8 cellular contexts compared by ENCODE assay signal in the genomic region with DNA sequence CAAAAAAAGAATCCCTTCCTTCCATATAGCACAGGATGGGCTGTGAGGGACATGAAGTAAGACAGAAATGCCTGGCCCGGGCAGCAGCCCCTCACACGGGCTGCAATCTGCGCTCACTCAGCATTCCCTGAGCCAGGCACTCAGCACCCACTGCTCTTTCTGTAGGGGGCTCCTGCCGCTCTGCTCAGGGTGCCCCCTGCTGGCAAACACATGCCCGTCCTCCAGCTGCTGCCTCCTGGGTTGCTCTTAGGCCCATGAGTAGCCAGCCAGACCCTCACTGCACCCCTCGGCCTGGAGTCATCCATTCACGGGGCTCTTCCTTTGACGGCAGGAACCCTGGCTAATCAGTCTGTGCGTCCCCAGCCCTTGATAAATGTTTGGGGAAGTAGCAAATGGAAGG. TPM values are rescaled to one million over a fixed set of nuclear protein-coding genes. Genes with fewer than 3 reads are reported as not detected.
DNase-seq lines count a peak whose midpoint lies in the region; ATAC-seq and TF ChIP-seq lines count a peak whose summit lies in the region.

No MANE protein-coding gene starts in this region.

- no peak overlapping the region for H3K4me3 ChIP-seq in Karpas-422 (ENCODE audit: low read length)

- CTCF ChIA-PET in Calu3 (lab: Charles Lee) = no interaction called here

- TF ChIP-seq CTCF in Calu3 (IDR thresholded peaks at IDR 0.05; ENCODE audit: unreplicated experiment) = peak; percentile 90

- no peak overlapping the region for H2AFZ ChIP-seq in Karpas-422 (ENCODE audit: low read length)

- no peaks in the 10 kb centered on the region for H3K9me2 ChIP-seq in Karpas-422 (replicated peaks; ENCODE audit: insufficient read depth, low read length)

- no peak overlapping the region for H3K27ac Mint-ChIP-seq in Calu3 (ENCODE audit: unreplicated experiment)

- H3K4me1 ChIP-seq in Karpas-422 (ENCODE audit: low read length) = no peaks in the 10 kb centered on the region

- H3K4me1 Mint-ChIP-seq in Calu3 (ENCODE audit: low read depth, unreplicated experiment) = no peaks in the 10 kb centered on the region

- H3K27ac ChIP-seq in Karpas-422 (ENCODE audit: low read length) = no peak overlapping the region

- peaks cover 72% of the 10 kb centered on the region for H3K36me3 Mint-ChIP-seq in Calu3 (ENCODE audit: insufficient read depth, unreplicated experiment)

- peaks cover 24% of the 10 kb centered on the region for H3K36me3 ChIP-seq in Karpas-422 (ENCODE audit: insufficient read depth, low read length)

- H3K9me3 Mint-ChIP-seq in Calu3 (ENCODE audit: low read depth, unreplicated experiment) = no peaks in the 10 kb centered on the region

- intact Hi-C loops in Calu3 (cut with micrococcal nuclease; ENCODE audit: unreplicated experiment) (no loop called here), head of caudate nucleus (cut with DNase I) (no loop called here)

- H3K9ac ChIP-seq in Karpas-422 (ENCODE audit: low read length) = no peak overlapping the region

- H3K27me3 Mint-ChIP-seq in Calu3 (ENCODE audit: unreplicated experiment) = no peaks in the 10 kb centered on the region

- H3K4me3 Mint-ChIP-seq in Calu3 (ENCODE audit: low read depth, unreplicated experiment) = no peak overlapping the region

- H3K9me3 ChIP-seq in Karpas-422 (ENCODE audit: low read length) = no peaks in the 10 kb centered on the region

- 0 out of 2 replicates have a peak, but pooled peaks cover 7% of the 10 kb centered on the region for H4K20me1 ChIP-seq in Karpas-422 (ENCODE audit: insufficient read depth, low read depth, low read length)

- ATAC-seq in GM18511 (IDR thresholded peaks at IDR 0.05; ENCODE audit: unreplicated experiment) = no peak
- ATAC-seq in HG03565 (IDR thresholded peaks at IDR 0.05; ENCODE audit: unreplicated experiment) = no peak

- DNase-seq in Calu3 (peak; percentile 66), Karpas-422 (peak; percentile 79), activated T-cell treated with anti-CD3 and anti-CD28 coated beads for 1 hour (ENCODE audit: low read depth) (peak; percentile 36), head of caudate nucleus (peak in 23 of 42 donors; percentile 16 to 68 (median 37)), NCI-H146 (lab: John Stamatoyannopoulos, UW) (no peak)
- peak; percentile 49 for DNase-seq in stimulated activated CD4-positive, alpha-beta T cell treated with anti-CD3 and anti-CD28 coated beads, Interleukin-15, amount 100 ng/mL, for 24 hours

- no peak overlapping the region for H3K4me2 ChIP-seq in Karpas-422 (ENCODE audit: low read depth, low read length, poor library complexity, severe bottlenecking)

- H3K79me2 ChIP-seq in Karpas-422 (ENCODE audit: low read length) = peaks cover 11% of the 10 kb centered on the region

- no peaks in the 10 kb centered on the region for H3K27me3 ChIP-seq in Karpas-422 (ENCODE audit: low read length)

- BruUV-seq in Calu3 (replicated peaks; lab: Mats Ljungman, UMichigan) = no TSS peak

RNA-seq across cellular contexts. Expression of gene MCAT, which starts 6.9 kb away (rescaled TPM):
- total RNA-seq in Calu3 (2022) = 23.9 and 26.6 TPM in 2 replicates
- 15.0 and 29.5 TPM in 2 replicates for total RNA-seq in Karpas-422 (2014; rRNA removed; shearing (Covaris generic); ENCODE audit: low replicate concordance)

RNA-seq across cellular contexts. Expression of gene TSPO, which starts 15.1 kb away (rescaled TPM):
- total RNA-seq in Calu3 (2022) = 185 and 195 TPM in 2 replicates
- total RNA-seq in Karpas-422 (2014; rRNA removed; shearing (Covaris generic); ENCODE audit: low replicate concordance) = 0.54 and 3.8 TPM in 2 replicates

RNA-seq across cellular contexts. Expression of gene BIK, which starts 25.7 kb away (rescaled TPM):
- total RNA-seq in Calu3 (2022) = 37.9 and 43.1 TPM in 2 replicates
- 0.71 TPM in 1 of 2 replicates, not detected in the other for total RNA-seq in Karpas-422 (2014; rRNA removed; shearing (Covaris generic); ENCODE audit: low replicate concordance)

RNA-seq across cellular contexts. Expression of gene TTLL1, which starts 47.1 kb away (rescaled TPM):
- 2.6 and 3.3 TPM in 2 replicates for total RNA-seq in Calu3 (2022)
- total RNA-seq in Karpas-422 (2014; rRNA removed; shearing (Covaris generic); ENCODE audit: low replicate concordance) = 0.97 and 1.1 TPM in 2 replicates

RNA-seq across cellular contexts. Expression of gene TTLL12, which starts 50.7 kb away (rescaled TPM):
- total RNA-seq in Calu3 (2022) = 63.4 and 69.6 TPM in 2 replicates
- total RNA-seq in Karpas-422 (2014; rRNA removed; shearing (Covaris generic); ENCODE audit: low replicate concordance) = 31.2 and 53.0 TPM in 2 replicates

Comparison
In these comparisons a context has a peak if more than half of its experiments do, and no peak if none do; other contexts are left out.
1. RNA of gene TSPO, which starts 15.1 kb away (total RNA-seq): 185 to 195 TPM in Calu3; 0.54 to 3.8 TPM in Karpas-422; every median in the first group is over 10 times any median in the second.
2. RNA of gene BIK, which starts 25.7 kb away (total RNA-seq): 37.9 to 43.1 TPM in Calu3; 0.71 TPM in Karpas-422; every median in the first group is over 10 times any median in the second.